ENCODE assay signal across 8 cellular contexts in genomic region chr2:168192839-168193616, GRCh38. TPM values are rescaled to one million over a fixed set of nuclear protein-coding genes. Genes with fewer than 3 reads are reported as not detected.
A peak's percentile ranks its signal among the peaks of the same experiment; 100 is the strongest.
DNase-seq lines count a peak whose midpoint lies in the region; ATAC-seq and TF ChIP-seq lines count a peak whose summit lies in the region.

No MANE protein-coding gene starts in this region.

- POLR2A ChIA-PET in activated naive CD8-positive, alpha-beta T cell treated with anti-CD3 and anti-CD28 coated beads, Interleukin-2, amount 10 ng/mL, durations not matched to agents 7 days and 5 days (lab: Charles Lee), result interaction anchor here (1.9 kb wide), 1 partner anchor 54 kb away, joined by 6 read pairs; the partner anchor contains the start of gene STK39

- peaks cover 48% of the 10 kb centered on the region for H3K4me1 Mint-ChIP-seq in activated naive CD8-positive, alpha-beta T cell treated with anti-CD3 and anti-CD28 coated beads, Interleukin-2, amount 10 ng/mL, durations not matched to agents 7 days and 5 days
- H3K4me1 Mint-ChIP-seq in osteocyte (ENCODE audit: unreplicated experiment), result peaks cover 46% of the 10 kb centered on the region

- no peaks in the 10 kb centered on the region for H3K27me3 Mint-ChIP-seq in activated naive CD8-positive, alpha-beta T cell treated with anti-CD3 and anti-CD28 coated beads, Interleukin-2, amount 10 ng/mL, durations not matched to agents 7 days and 5 days
- no peaks in the 10 kb centered on the region for H3K27me3 Mint-ChIP-seq in osteocyte (ENCODE audit: unreplicated experiment)

- H3K27ac ChIP-seq in HL-60 (replicated peaks), result peak overlapping the region; percentile 12; the same call in 1 of the 2 replicates

- DNase-seq in HL-60 (ENCODE audit: low read depth in 1 of 2, low spot score in 1 of 2), result peak in 1 of 2 experiments; percentile 75
- peak; percentile 31 for DNase-seq in NCI-H748 treated with DMSO at 0.1 percent for 48 hours (lab: John Stamatoyannopoulos, UW)
- peak; percentile 40 for DNase-seq in activated naive CD8-positive, alpha-beta T cell treated with anti-CD3 and anti-CD28 coated beads, Interleukin-2, amount 10 ng/mL, durations not matched to agents 7 days and 5 days
- DNase-seq in osteocyte (ENCODE audit: extremely low spot score, unreplicated experiment), result no peak
- DNase-seq in AG08396 (ENCODE audit: low spot score), result no peak
- DNase-seq in GOT3 (lab: John Stamatoyannopoulos, UW), result no peak
- DNase-seq in AG08395 (ENCODE audit: low spot score), result no peak

- H3K27ac Mint-ChIP-seq in activated naive CD8-positive, alpha-beta T cell treated with anti-CD3 and anti-CD28 coated beads, Interleukin-2, amount 10 ng/mL, durations not matched to agents 7 days and 5 days, result peak overlapping the region; percentile 85
- peak overlapping the region; percentile 66 for H3K27ac Mint-ChIP-seq in osteocyte (ENCODE audit: unreplicated experiment)

- no peak overlapping the region for H3K4me3 ChIP-seq in HL-60 (replicated peaks; ENCODE audit: insufficient read depth, low read length)

- ATAC-seq in activated naive CD8-positive, alpha-beta T cell treated with anti-CD3 and anti-CD28 coated beads, Interleukin-2, amount 10 ng/mL, durations not matched to agents 7 days and 5 days (ENCODE audit: low read depth), result peak; percentile 81
- ATAC-seq in GM19328 (IDR thresholded peaks at IDR 0.05; ENCODE audit: unreplicated experiment), result no peak

- TF ChIP-seq CTCF in HL-60 (IDR thresholded peaks at IDR 0.05; ENCODE audit: insufficient read depth, low read length) (no peak), osteocyte (IDR thresholded peaks at IDR 0.05) (no peak)

- H3K9me3 Mint-ChIP-seq in activated naive CD8-positive, alpha-beta T cell treated with anti-CD3 and anti-CD28 coated beads, Interleukin-2, amount 10 ng/mL, durations not matched to agents 7 days and 5 days, result no peaks in the 10 kb centered on the region
- H3K9me3 Mint-ChIP-seq in osteocyte (ENCODE audit: unreplicated experiment), result no peaks in the 10 kb centered on the region

- no peaks in the 10 kb centered on the region for H3K27me3 ChIP-seq in HL-60 (ENCODE audit: insufficient read depth, poor library complexity, severe bottlenecking)

- peak overlapping the region; percentile 72 for H3K4me3 Mint-ChIP-seq in activated naive CD8-positive, alpha-beta T cell treated with anti-CD3 and anti-CD28 coated beads, Interleukin-2, amount 10 ng/mL, durations not matched to agents 7 days and 5 days
- H3K4me3 Mint-ChIP-seq in osteocyte (ENCODE audit: unreplicated experiment), result no peak overlapping the region

- H3K36me3 Mint-ChIP-seq in activated naive CD8-positive, alpha-beta T cell treated with anti-CD3 and anti-CD28 coated beads, Interleukin-2, amount 10 ng/mL, durations not matched to agents 7 days and 5 days, result peaks cover 6% of the 10 kb centered on the region
- peaks cover 3% of the 10 kb centered on the region for H3K36me3 Mint-ChIP-seq in osteocyte (ENCODE audit: unreplicated experiment)

RNA-seq across cellular contexts. Expression of gene STK39, which starts 54.4 kb away (rescaled TPM):
- total RNA-seq in activated naive CD8-positive, alpha-beta T cell treated with anti-CD3 and anti-CD28 coated beads, Interleukin-2, amount 10 ng/mL, durations not matched to agents 7 days and 5 days, result 10 to 100 TPM; 27.3 to 28.8 TPM
- 26.9 and 27.8 TPM in 2 replicates for total RNA-seq in osteocyte

Comparison
In these comparisons a context has a peak if more than half of its experiments do, and no peak if none do; other contexts are left out.
1. DNase-seq: peak in NCI-H748 treated with DMSO at 0.1 percent for 48 hours (single experiment) and activated naive CD8-positive, alpha-beta T cell treated with anti-CD3 and anti-CD28 coated beads, Interleukin-2, amount 10 ng/mL, durations not matched to agents 7 days and 5 days (single experiment); none in osteocyte (single experiment), AG08396 (single experiment), GOT3 (single experiment) and AG08395 (single experiment).